ENCODE assay signal across 8 cellular contexts in genomic region chr10:75137533-75138438, GRCh38. TPM values are rescaled to one million over a fixed set of nuclear protein-coding genes. Genes with fewer than 3 reads are reported as not detected.
DNase-seq lines count a peak whose midpoint lies in the region; ATAC-seq, FAIRE-seq and TF ChIP-seq lines count a peak whose summit lies in the region.

No MANE protein-coding gene starts in this region.

- H3K27me3 ChIP-seq in MG63, result no peaks in the 10 kb centered on the region

- H3K4me3 Mint-ChIP-seq in brain, result no peak overlapping the region

- no peak for TF ChIP-seq CTCF in brain (conservative IDR thresholded peaks at IDR 0.05)

- H3K36me3 Mint-ChIP-seq in brain, result peaks cover 36% of the 10 kb centered on the region

- H3K4me1 Mint-ChIP-seq in brain, result peaks cover 31% of the 10 kb centered on the region

- H3K9me3 ChIP-seq in MG63, result no peaks in the 10 kb centered on the region

- no peak for DNase-seq in GM19239 (ENCODE audit: insufficient read length, low spot score)
- DNase-seq in MG63, result peak; percentile 42
- no peak for DNase-seq in sciatic nerve (ENCODE audit: low spot score)
- DNase-seq in mucosa of gallbladder (ENCODE audit: low spot score), result no peak
- no peak for DNase-seq in NCI-H2081 (lab: John Stamatoyannopoulos, UW)
- DNase-seq in NCI-H774 (lab: John Stamatoyannopoulos, UW), result no peak

- FAIRE-seq in GM19239 (lab: Jason Lieb, UNC), result peak; percentile 23

- no peaks in the 10 kb centered on the region for H3K27me3 Mint-ChIP-seq in brain

- intact Hi-C loops in sciatic nerve (cut with DNase I), result no loop called here

- H3K36me3 ChIP-seq in MG63, result peaks cover 2% of the 10 kb centered on the region; the same call in 1 of the 2 replicates

- H3K4me3 ChIP-seq in MG63, result no peak overlapping the region

- ATAC-seq in sciatic nerve (peak; percentile 32), HG02885 (IDR thresholded peaks at IDR 0.05; ENCODE audit: poor library complexity, unreplicated experiment) (no peak)

- peak overlapping the region in 3 of 5 experiments; percentile 42 to 64 (median 51) for H3K27ac Mint-ChIP-seq in brain

- peaks cover 4 to 8% (median 7%) of the 10 kb centered on the region in 5 experiments for H3K9me3 Mint-ChIP-seq in brain

RNA-seq across cellular contexts. Expression of gene SAMD8, which starts 26.3 kb away (rescaled TPM):
- 6.9 and 15.0 TPM in 2 replicates for total RNA-seq in MG63 (2014; rRNA removed; shearing (Covaris generic); ENCODE audit: low replicate concordance)
- 5.6 TPM for polyA plus RNA-seq in brain (ENCODE audit: insufficient read depth, low read depth, low replicate concordance)
- total RNA-seq in sciatic nerve (51.4 TPM), mucosa of gallbladder (20.2 TPM)
